Comparison of ENCODE assay signal across 9 cellular contexts in the genomic region with DNA sequence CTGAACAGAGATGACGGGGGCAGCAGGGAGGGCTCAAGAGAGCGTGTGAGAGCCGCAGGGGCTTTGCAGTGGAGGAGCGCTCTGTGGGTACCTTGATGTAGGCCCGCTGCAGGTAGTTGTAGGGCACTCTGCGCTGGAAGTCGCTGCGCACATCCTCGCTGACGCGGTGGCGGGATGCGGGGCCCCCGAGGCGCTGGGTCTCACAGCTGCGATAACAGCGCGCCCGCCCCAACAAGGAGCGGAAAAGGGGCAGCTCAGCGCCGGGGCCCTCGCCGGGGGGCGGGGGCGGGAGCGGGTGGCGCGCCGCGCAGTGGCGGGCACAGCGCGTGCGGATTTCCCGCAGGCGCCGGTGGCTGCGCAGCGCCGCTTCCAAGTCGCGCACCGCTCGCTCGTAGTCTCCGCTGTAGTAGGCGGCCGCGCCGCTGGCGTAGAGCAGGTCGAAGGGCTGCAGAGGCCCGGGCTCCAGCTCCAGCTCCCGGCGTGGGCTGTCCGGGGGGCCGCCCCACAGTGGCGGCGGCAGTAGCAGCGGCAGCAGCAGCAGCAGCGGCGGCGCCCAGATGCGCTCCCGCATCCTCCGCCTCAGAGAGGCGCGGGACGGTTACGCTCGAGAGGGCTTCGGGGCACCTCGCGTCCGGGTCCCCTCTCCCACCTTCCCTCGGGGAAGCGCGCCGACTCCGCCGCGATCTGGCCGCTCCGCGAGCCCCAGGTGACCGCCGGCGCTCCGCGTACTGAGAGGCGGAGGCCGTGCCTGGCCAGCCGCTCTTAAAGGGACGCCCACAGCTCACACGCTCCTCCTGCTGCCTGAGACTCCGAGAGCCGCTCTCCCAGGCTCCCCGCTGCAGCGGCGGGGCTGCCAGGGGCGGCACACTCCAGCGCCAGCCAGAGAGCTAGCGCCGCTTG. TPM values are rescaled to one million over a fixed set of nuclear protein-coding genes. Genes with fewer than 3 reads are reported as not detected.
DNase-seq lines count a peak whose midpoint lies in the region; ATAC-seq, FAIRE-seq and TF ChIP-seq lines count a peak whose summit lies in the region.
"Had no signal": no experiment of that assay in that cellular context is flagged by ENCODE, and none has a peak within 500 bp of the region (broad histone marks: within the 10 kb centered on the region; RNA-seq: fewer than 3 reads in every experiment).

A gene with protein sequence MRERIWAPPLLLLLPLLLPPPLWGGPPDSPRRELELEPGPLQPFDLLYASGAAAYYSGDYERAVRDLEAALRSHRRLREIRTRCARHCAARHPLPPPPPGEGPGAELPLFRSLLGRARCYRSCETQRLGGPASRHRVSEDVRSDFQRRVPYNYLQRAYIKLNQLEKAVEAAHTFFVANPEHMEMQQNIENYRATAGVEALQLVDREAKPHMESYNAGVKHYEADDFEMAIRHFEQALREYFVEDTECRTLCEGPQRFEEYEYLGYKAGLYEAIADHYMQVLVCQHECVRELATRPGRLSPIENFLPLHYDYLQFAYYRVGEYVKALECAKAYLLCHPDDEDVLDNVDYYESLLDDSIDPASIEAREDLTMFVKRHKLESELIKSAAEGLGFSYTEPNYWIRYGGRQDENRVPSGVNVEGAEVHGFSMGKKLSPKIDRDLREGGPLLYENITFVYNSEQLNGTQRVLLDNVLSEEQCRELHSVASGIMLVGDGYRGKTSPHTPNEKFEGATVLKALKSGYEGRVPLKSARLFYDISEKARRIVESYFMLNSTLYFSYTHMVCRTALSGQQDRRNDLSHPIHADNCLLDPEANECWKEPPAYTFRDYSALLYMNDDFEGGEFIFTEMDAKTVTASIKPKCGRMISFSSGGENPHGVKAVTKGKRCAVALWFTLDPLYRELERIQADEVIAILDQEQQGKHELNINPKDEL (minus strand): TSS at position 737 of the 900 bp plus-strand sequence. CDS start 166 bp downstream, at position 571.

- peak; percentile 68 for DNase-seq in GDM1 (lab: John Stamatoyannopoulos, UW)
- peak; percentile 93 for DNase-seq in H54 (ENCODE audit: insufficient read length, low spot score)
- DNase-seq in MG63, result peak; percentile 94
- peak; percentile 84 for DNase-seq in SKM-1 treated with dmso at 0.1 percent for 144 hours (lab: John Stamatoyannopoulos, UW; ENCODE audit: unreplicated experiment)
- peak; percentile 88 for DNase-seq in ecto neural progenitor cell (ENCODE audit: low spot score)
- peak; percentile 72 for DNase-seq in left lobe of liver (ENCODE audit: low spot score)
- peak; percentile 20 to 51 for DNase-seq in stimulated activated CD4-positive, alpha-beta T cell treated with anti-CD3 and anti-CD28 coated beads, Interleukin-2, amount 100 ng/mL, for 24 hours
- no peak for DNase-seq in stimulated activated naive CD4-positive, alpha-beta T cell treated with Interleukin-2 at 50 U/mL for 16 hours (lab: John Stamatoyannopoulos, UW)

- peak; percentile 97 for ATAC-seq in left lobe of liver

- peak; percentile 72 for FAIRE-seq in H54 (lab: Jason Lieb, UNC)
- FAIRE-seq: endometrium had no signal

- peak; percentile 45; the same call in 1 of the 2 replicates for TF ChIP-seq POLR2A in H54 (IDR thresholded peaks at IDR 0.05; ENCODE audit: low read depth, low read length)

- H3K4me3 ChIP-seq in MG63, result peak within 1 kb of the TSS; percentile 92

- peaks cover 32% of the 10 kb centered on the region for H3K36me3 ChIP-seq in MG63

- H3K9me3 ChIP-seq in MG63, result no peaks in the 10 kb centered on the region

- no peaks in the 10 kb centered on the region for H3K27me3 ChIP-seq in MG63

RNA-seq across cellular contexts. Expression of the gene that starts here (rescaled TPM):
- 233 and 357 TPM in 2 replicates for total RNA-seq in MG63 (2014; rRNA removed; shearing (Covaris generic); ENCODE audit: low replicate concordance)
- 3.9 TPM for total RNA-seq in left lobe of liver

Comparison
In these comparisons a context has a peak if more than half of its experiments do, and no peak if none do; other contexts are left out.
1. RNA of the gene that starts here (total RNA-seq): 233 to 357 TPM in MG63; 3.9 TPM in left lobe of liver (single experiment); every median in the first group is over 10 times any median in the second.